In the genomic region with DNA sequence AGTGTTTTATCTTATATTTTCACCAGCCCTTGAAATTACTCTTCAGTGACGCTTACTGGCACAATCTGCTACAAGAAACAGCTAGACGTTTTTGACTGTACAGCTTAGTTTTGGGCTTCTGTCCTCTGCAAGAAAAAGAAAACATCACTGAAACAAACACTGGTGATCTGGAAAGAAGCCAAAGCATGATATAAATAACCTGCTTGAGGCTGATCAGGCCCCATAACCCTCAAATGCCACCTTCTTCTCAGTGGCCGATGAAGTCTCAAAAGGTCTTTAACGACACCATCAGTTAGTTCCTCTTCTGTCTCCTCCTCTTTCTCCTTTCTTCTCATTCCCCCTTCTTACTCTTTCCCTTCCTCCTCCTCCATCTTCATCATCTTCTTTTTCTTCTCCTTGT, we compare ENCODE assay signal across 25 cellular contexts.
"Had no signal": no experiment of that assay in that cellular context is flagged by ENCODE, and none has a peak within 500 bp of the region (broad histone marks: within the 10 kb centered on the region; RNA-seq: fewer than 3 reads in every experiment).

No MANE protein-coding gene starts in this region.

- H3K36me3 ChIP-seq: Peyer's patch, SJSA1 had no signal

- H3K9me3 ChIP-seq: Peyer's patch, SJSA1 had no signal

- H3K4me1 Mint-ChIP-seq: IgD-negative memory B cell had no signal

- H2AFZ ChIP-seq: PC-9 had no signal

- H3K27me3 Mint-ChIP-seq: IgD-negative memory B cell had no signal

- H3K27me3 ChIP-seq: Peyer's patch, SJSA1 had no signal

- H3K4me2 ChIP-seq: KMS-11, PC-9 had no signal

- H3K27ac ChIP-seq: HL-60, KMS-11, PC-9, Peyer's patch, SJSA1, SK-N-MC had no signal

- DNase-seq: Kasumi-1, MV-4-11, NCI-H1048, NCI-H1105, NCI-H1417, NCI-H1436 treated with DMSO at 0.1 percent for 48 hours, NCI-H1694, NCI-H187 treated with DMSO at 0.1 percent for 48 hours, NCI-H2081, NCI-H2107, NCI-H2227 treated with DMSO at 0.1 percent for 48 hours, NCI-H524, NCI-H526 treated with DMSO at 0.1 percent for 48 hours, NCI-H748 treated with DMSO at 0.1 percent for 48 hours, OCI-M1, PC-9, Peyer's patch, Right ventricle myocardium superior, SIG-M5 had no signal

- H3K9ac ChIP-seq: KMS-11 had no signal

- H3K4me1 ChIP-seq: Peyer's patch, SJSA1 had no signal

- H3K4me3 ChIP-seq: K562, PC-9, Peyer's patch, SJSA1, SK-N-MC had no signal

- H3K36me3 Mint-ChIP-seq: IgD-negative memory B cell had no signal

- ATAC-seq: K562 had no signal

- H3K4me3 Mint-ChIP-seq: IgD-negative memory B cell had no signal

- H3K27ac Mint-ChIP-seq: IgD-negative memory B cell had no signal
